In genomic region chr7:16755397-16755796, GRCh38 we compare ENCODE assay signal across 11 cellular contexts. TPM values are rescaled to one million over a fixed set of nuclear protein-coding genes. Genes with fewer than 3 reads are reported as not detected.
DNase-seq lines count a peak whose midpoint lies in the region; ATAC-seq, FAIRE-seq and TF ChIP-seq lines count a peak whose summit lies in the region.
"Had no signal": no experiment of that assay in that cellular context is flagged by ENCODE, and none has a peak within 500 bp of the region (broad histone marks: within the 10 kb centered on the region; RNA-seq: fewer than 3 reads in every experiment).

No MANE protein-coding gene starts in this region.

- H3K4me3 ChIP-seq in SU-DHL-6 (ENCODE audit: insufficient read depth, low read length, poor library complexity, severe bottlenecking): no peak overlapping the region
- no peak overlapping the region for H3K4me3 ChIP-seq in effector memory CD4-positive, alpha-beta T cell (ENCODE audit: insufficient read depth, low read depth, low read length, poor library complexity, severe bottlenecking)

- no peaks in the 10 kb centered on the region for H3K9me2 ChIP-seq in SU-DHL-6 (replicated peaks; ENCODE audit: insufficient read depth, low read length)

- no peak for ATAC-seq in activated T-cell treated with anti-CD3 and anti-CD28 coated beads, Interleukin-2, amount 50 U/mL, for 4 hours
- no peak for ATAC-seq in stimulated activated naive B cell treated with anti-CD40 and anti-IgM and Interleukin-4, amounts not matched to agents 10 μg/mL and 1 μg/mL and 100 μg/mL, for 72 hours (replicated peaks)

- no peak overlapping the region for H3K27ac ChIP-seq in SU-DHL-6 (ENCODE audit: low read depth, low read length)
- H3K27ac ChIP-seq in effector memory CD4-positive, alpha-beta T cell (ENCODE audit: insufficient read depth, low read length, poor library complexity, severe bottlenecking): no peak overlapping the region

- no peaks in the 10 kb centered on the region for H3K9me3 Mint-ChIP-seq in activated T-cell treated with anti-CD3 and anti-CD28 coated beads, Interleukin-2, amount 50 U/mL, for 4 hours
- peaks cover 7 to 8% of the 10 kb centered on the region in 2 donors for H3K9me3 Mint-ChIP-seq in stimulated activated naive B cell treated with anti-CD40 and anti-IgM and Interleukin-4, amounts not matched to agents 10 μg/mL and 1 μg/mL and 100 μg/mL, for 72 hours
- H3K9me3 Mint-ChIP-seq: dendritic cell treated with granulocyte-macrophage colony-stimulating factor and Interleukin-4, amounts not matched to agents 40 ng/mL and 50 ng/mL, for 4 days had no signal

- H3K27ac Mint-ChIP-seq in stimulated activated naive B cell treated with anti-CD40 and anti-IgM and Interleukin-4, amounts not matched to agents 10 μg/mL and 1 μg/mL and 100 μg/mL, for 72 hours: no peak overlapping the region
- H3K27ac Mint-ChIP-seq: dendritic cell treated with granulocyte-macrophage colony-stimulating factor and Interleukin-4, amounts not matched to agents 40 ng/mL and 50 ng/mL, for 4 days had no signal

- no peaks in the 10 kb centered on the region for H4K20me1 ChIP-seq in SU-DHL-6 (ENCODE audit: low read depth, low read length)

- no peaks in the 10 kb centered on the region for H3K79me2 ChIP-seq in SU-DHL-6 (ENCODE audit: insufficient read depth, low read length)

- no peak overlapping the region for H2AFZ ChIP-seq in SU-DHL-6 (ENCODE audit: low read depth, low read length, severe bottlenecking)

- no peak overlapping the region for H3K9ac ChIP-seq in SU-DHL-6 (ENCODE audit: low read length)

- no peaks in the 10 kb centered on the region for H3K9me3 ChIP-seq in SU-DHL-6 (ENCODE audit: insufficient read depth, low read length)
- H3K9me3 ChIP-seq in effector memory CD4-positive, alpha-beta T cell (ENCODE audit: control insufficient read depth, low read length): no peaks in the 10 kb centered on the region

- H3K36me3 ChIP-seq in SU-DHL-6 (ENCODE audit: low read length): no peaks in the 10 kb centered on the region
- no peaks in the 10 kb centered on the region for H3K36me3 ChIP-seq in effector memory CD4-positive, alpha-beta T cell (ENCODE audit: control insufficient read depth, insufficient read depth, low read length)

- DNase-seq in activated T-cell treated with anti-CD3 and anti-CD28 coated beads, Interleukin-2, amount 50 U/mL, for 4 hours: no peak
- no peak for DNase-seq in activated T-cell treated with anti-CD3 and anti-CD28 coated beads for 4 hours
- no peak for DNase-seq in stimulated activated naive B cell treated with anti-CD40 and anti-IgM and Interleukin-4, amounts not matched to agents 10 μg/mL and 1 μg/mL and 100 μg/mL, for 72 hours
- no peak for DNase-seq in DMS153 (lab: John Stamatoyannopoulos, UW)
- no peak for DNase-seq in effector memory CD4-positive, alpha-beta T cell
- no peak for DNase-seq in T-helper 2 cell
- DNase-seq: islet precursor cell, NCI-H2081 treated with DMSO at 0.1 percent for 48 hours had no signal

- peak overlapping the region; percentile 86 for H3K4me2 ChIP-seq in SU-DHL-6 (ENCODE audit: low read depth, low read length, poor library complexity, severe bottlenecking)

- peaks cover 24% of the 10 kb centered on the region for H3F3A ChIP-seq in SU-DHL-6 (ENCODE audit: insufficient read depth)

- H3K4me3 Mint-ChIP-seq in activated T-cell treated with anti-CD3 and anti-CD28 coated beads, Interleukin-2, amount 50 U/mL, for 4 hours: peak overlapping the region; percentile 79
- H3K4me3 Mint-ChIP-seq in stimulated activated naive B cell treated with anti-CD40 and anti-IgM and Interleukin-4, amounts not matched to agents 10 μg/mL and 1 μg/mL and 100 μg/mL, for 72 hours: peak overlapping the region; percentile 92 to 98

- H3K4me1 ChIP-seq in effector memory CD4-positive, alpha-beta T cell (ENCODE audit: control insufficient read depth, insufficient read depth, low read length, poor library complexity, severe bottlenecking): peaks cover 4% of the 10 kb centered on the region

- H3K27me3 ChIP-seq in SU-DHL-6 (ENCODE audit: low read length): no peaks in the 10 kb centered on the region
- H3K27me3 ChIP-seq in effector memory CD4-positive, alpha-beta T cell (replicated peaks; ENCODE audit: control insufficient read depth, insufficient read depth, low read length, poor library complexity, severe bottlenecking): no peaks in the 10 kb centered on the region

- peaks cover 10% of the 10 kb centered on the region for H3K4me1 Mint-ChIP-seq in activated T-cell treated with anti-CD3 and anti-CD28 coated beads, Interleukin-2, amount 50 U/mL, for 4 hours (ENCODE audit: low read depth)
- peaks cover 37 to 49% of the 10 kb centered on the region in 2 donors for H3K4me1 Mint-ChIP-seq in stimulated activated naive B cell treated with anti-CD40 and anti-IgM and Interleukin-4, amounts not matched to agents 10 μg/mL and 1 μg/mL and 100 μg/mL, for 72 hours

- peak; percentile 82 for FAIRE-seq in islet of Langerhans (lab: Jason Lieb, UNC)

- H3K27me3 Mint-ChIP-seq in activated T-cell treated with anti-CD3 and anti-CD28 coated beads, Interleukin-2, amount 50 U/mL, for 4 hours (ENCODE audit: low read depth): peaks cover 22% of the 10 kb centered on the region
- no peaks in the 10 kb centered on the region for H3K27me3 Mint-ChIP-seq in stimulated activated naive B cell treated with anti-CD40 and anti-IgM and Interleukin-4, amounts not matched to agents 10 μg/mL and 1 μg/mL and 100 μg/mL, for 72 hours

- no peaks in the 10 kb centered on the region for H3K36me3 Mint-ChIP-seq in activated T-cell treated with anti-CD3 and anti-CD28 coated beads, Interleukin-2, amount 50 U/mL, for 4 hours (ENCODE audit: insufficient read depth)
- peaks cover 12 to 17% of the 10 kb centered on the region in 2 donors for H3K36me3 Mint-ChIP-seq in stimulated activated naive B cell treated with anti-CD40 and anti-IgM and Interleukin-4, amounts not matched to agents 10 μg/mL and 1 μg/mL and 100 μg/mL, for 72 hours

- no peak for TF ChIP-seq CTCF in SU-DHL-6 (IDR thresholded peaks at IDR 0.05; ENCODE audit: insufficient read depth, low read length, poor library complexity, severe bottlenecking)

RNA-seq across cellular contexts. Expression of gene TSPAN13, which starts 1.8 kb away (rescaled TPM):
- 1 to 10 TPM; 3.5 to 4.7 (median 4.0) TPM for total RNA-seq in activated T-cell treated with anti-CD3 and anti-CD28 coated beads, Interleukin-2, amount 50 U/mL, for 4 hours

RNA-seq across cellular contexts. Expression of gene AGR2, which starts 49.4 kb away (rescaled TPM):
- 1 to 10 TPM in 1 of 3 donors, under 1 TPM in 2; 0.76 to 1.2 (median 0.95) TPM for total RNA-seq in activated T-cell treated with anti-CD3 and anti-CD28 coated beads, Interleukin-2, amount 50 U/mL, for 4 hours
